1 cellular context compared by ENCODE assay signal in the genomic region with DNA sequence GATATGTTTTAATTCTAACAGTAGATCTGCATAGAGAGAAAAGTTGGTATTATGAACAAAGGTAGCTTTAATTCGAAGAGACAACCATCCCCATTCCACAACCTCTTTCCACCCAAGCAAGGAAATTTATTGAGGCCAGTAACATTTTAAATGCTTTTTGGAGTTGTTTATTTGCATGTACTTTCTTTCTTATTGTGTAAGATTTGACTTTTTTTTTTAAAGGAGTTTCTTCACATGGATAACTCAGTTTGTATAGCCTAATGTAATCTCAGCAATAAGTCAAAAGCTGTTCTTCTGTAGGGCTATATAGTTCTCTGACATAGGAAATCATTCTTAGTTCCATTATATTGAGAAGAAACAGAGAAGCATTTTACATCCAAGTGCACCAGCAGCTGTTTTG.
TF ChIP-seq lines count a peak whose summit lies in the region.

No MANE protein-coding gene starts in this region.

TF ChIP-seq in SK-N-SH, 30 proteins besides CTCF, POLR2A, EP300 and RAD21 (continued from another document):
- TF ChIP-seq ELF1 (IDR thresholded peaks at IDR 0.05) (no peak), SIN3A (IDR thresholded peaks at IDR 0.05; ENCODE audit: borderline replicate concordance, low read depth, low read length) (no peak), ZBTB33 (IDR thresholded peaks at IDR 0.05; ENCODE audit: borderline replicate concordance, low read depth) (no peak), FOXM1 (IDR thresholded peaks at IDR 0.05; ENCODE audit: low read depth) (no peak), USF2 (IDR thresholded peaks at IDR 0.05; ENCODE audit: borderline replicate concordance, low read depth, low read length) (no peak), YY1 (IDR thresholded peaks at IDR 0.05; ENCODE audit: low read depth) (no peak), RCOR1 (IDR thresholded peaks at IDR 0.05; ENCODE audit: low read length) (no peak), EZH2phosphoT487 (IDR thresholded peaks at IDR 0.05; ENCODE audit: borderline replicate concordance, low read depth) (no peak), FOXJ3 (CRISPR knock-in tag; IDR thresholded peaks at IDR 0.05) (no peak), TAF1 (IDR thresholded peaks at IDR 0.05; ENCODE audit: borderline replicate concordance, low read depth, low read length) (no peak)
- TF ChIP-seq, protein P1, sequence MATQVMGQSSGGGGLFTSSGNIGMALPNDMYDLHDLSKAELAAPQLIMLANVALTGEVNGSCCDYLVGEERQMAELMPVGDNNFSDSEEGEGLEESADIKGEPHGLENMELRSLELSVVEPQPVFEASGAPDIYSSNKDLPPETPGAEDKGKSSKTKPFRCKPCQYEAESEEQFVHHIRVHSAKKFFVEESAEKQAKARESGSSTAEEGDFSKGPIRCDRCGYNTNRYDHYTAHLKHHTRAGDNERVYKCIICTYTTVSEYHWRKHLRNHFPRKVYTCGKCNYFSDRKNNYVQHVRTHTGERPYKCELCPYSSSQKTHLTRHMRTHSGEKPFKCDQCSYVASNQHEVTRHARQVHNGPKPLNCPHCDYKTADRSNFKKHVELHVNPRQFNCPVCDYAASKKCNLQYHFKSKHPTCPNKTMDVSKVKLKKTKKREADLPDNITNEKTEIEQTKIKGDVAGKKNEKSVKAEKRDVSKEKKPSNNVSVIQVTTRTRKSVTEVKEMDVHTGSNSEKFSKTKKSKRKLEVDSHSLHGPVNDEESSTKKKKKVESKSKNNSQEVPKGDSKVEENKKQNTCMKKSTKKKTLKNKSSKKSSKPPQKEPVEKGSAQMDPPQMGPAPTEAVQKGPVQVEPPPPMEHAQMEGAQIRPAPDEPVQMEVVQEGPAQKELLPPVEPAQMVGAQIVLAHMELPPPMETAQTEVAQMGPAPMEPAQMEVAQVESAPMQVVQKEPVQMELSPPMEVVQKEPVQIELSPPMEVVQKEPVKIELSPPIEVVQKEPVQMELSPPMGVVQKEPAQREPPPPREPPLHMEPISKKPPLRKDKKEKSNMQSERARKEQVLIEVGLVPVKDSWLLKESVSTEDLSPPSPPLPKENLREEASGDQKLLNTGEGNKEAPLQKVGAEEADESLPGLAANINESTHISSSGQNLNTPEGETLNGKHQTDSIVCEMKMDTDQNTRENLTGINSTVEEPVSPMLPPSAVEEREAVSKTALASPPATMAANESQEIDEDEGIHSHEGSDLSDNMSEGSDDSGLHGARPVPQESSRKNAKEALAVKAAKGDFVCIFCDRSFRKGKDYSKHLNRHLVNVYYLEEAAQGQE (IDR thresholded peaks at IDR 0.05; ENCODE audit: low read depth, low read length) = no peak
